In genomic region chr6:14638932-14639875, GRCh38 we compare ENCODE assay signal across 8 cellular contexts.
DNase-seq lines count a peak whose midpoint lies in the region; ATAC-seq and TF ChIP-seq lines count a peak whose summit lies in the region.

No MANE protein-coding gene starts in this region.

- peaks cover 39 to 43% of the 10 kb centered on the region in 2 donors for H3K4me1 Mint-ChIP-seq in natural killer cell treated with Interleukin-12 subunit alpha and Interleukin-12 subunit beta and Interleukin-15 and Interleukin-18, amount 100 ng/mL, for 72 hours (ENCODE audit: low read depth in 2 of 2)
- H3K4me1 Mint-ChIP-seq in natural killer cell (peaks cover 44% of the 10 kb centered on the region in 2 donors), nephron progenitor cell (peaks cover 82% of the 10 kb centered on the region)
- H3K4me1 Mint-ChIP-seq in activated CD4-positive, alpha-beta T cell treated with anti-CD3 and anti-CD28 coated beads, Interleukin-2, amount 10 ng/mL, durations not matched to agents 7 days and 5 days: peaks cover 62% of the 10 kb centered on the region

- H3K27me3 Mint-ChIP-seq in natural killer cell treated with Interleukin-12 subunit alpha and Interleukin-12 subunit beta and Interleukin-15 and Interleukin-18, amount 100 ng/mL, for 72 hours: peaks cover 11 to 16% of the 10 kb centered on the region in 2 donors
- H3K27me3 Mint-ChIP-seq in natural killer cell (ENCODE audit: low read depth in 2 of 2) (peaks cover 9 to 14% of the 10 kb centered on the region in 2 donors), nephron progenitor cell (ENCODE audit: low read depth, poor library complexity) (peaks cover 7% of the 10 kb centered on the region)
- H3K27me3 Mint-ChIP-seq in activated CD4-positive, alpha-beta T cell treated with anti-CD3 and anti-CD28 coated beads, Interleukin-2, amount 10 ng/mL, durations not matched to agents 7 days and 5 days: no peaks in the 10 kb centered on the region

- H3K9me3 Mint-ChIP-seq in natural killer cell treated with Interleukin-12 subunit alpha and Interleukin-12 subunit beta and Interleukin-15 and Interleukin-18, amount 100 ng/mL, for 72 hours: no peaks in the 10 kb centered on the region
- no peaks in the 10 kb centered on the region for H3K9me3 Mint-ChIP-seq in natural killer cell
- no peaks in the 10 kb centered on the region for H3K9me3 Mint-ChIP-seq in nephron progenitor cell
- H3K9me3 Mint-ChIP-seq in activated CD4-positive, alpha-beta T cell treated with anti-CD3 and anti-CD28 coated beads, Interleukin-2, amount 10 ng/mL, durations not matched to agents 7 days and 5 days: peaks cover 1% of the 10 kb centered on the region

- no peak for ATAC-seq in natural killer cell treated with Interleukin-12 subunit alpha and Interleukin-12 subunit beta and Interleukin-15 and Interleukin-18, amount 100 ng/mL, for 72 hours
- ATAC-seq in natural killer cell (no peak), GM18511 (IDR thresholded peaks at IDR 0.05; ENCODE audit: unreplicated experiment) (no peak)

- POLR2A ChIA-PET in activated CD4-positive, alpha-beta T cell treated with anti-CD3 and anti-CD28 coated beads, Interleukin-2, amount 10 ng/mL, durations not matched to agents 7 days and 5 days (lab: Charles Lee): interaction anchor here (0.6 kb wide), 1 partner anchor 19 kb away, joined by 3 read pairs; no protein-coding TSS in a partner anchor

- CTCF ChIA-PET in activated CD4-positive, alpha-beta T cell treated with anti-CD3 and anti-CD28 coated beads, Interleukin-2, amount 10 ng/mL, durations not matched to agents 7 days and 5 days (lab: Charles Lee): interaction anchor here (0.6 to 1.0 kb wide), 2 partner anchors 32 to 324 kb away, joined by 3 to 4 read pairs; no protein-coding TSS in a partner anchor

- TF ChIP-seq CTCF in natural killer cell (IDR thresholded peaks at IDR 0.05) (no peak), nephron progenitor cell (IDR thresholded peaks at IDR 0.05) (no peak)

- DNase-seq in natural killer cell treated with Interleukin-12 subunit alpha and Interleukin-12 subunit beta and Interleukin-15 and Interleukin-18, amount 100 ng/mL, for 72 hours (ENCODE audit: low spot score): no peak
- no peak for DNase-seq in natural killer cell
- DNase-seq in NCI-H524 treated with DMSO at 0.1 percent for 48 hours (lab: John Stamatoyannopoulos, UW): peak; percentile 8
- peak; percentile 40 for DNase-seq in epidermal melanocyte (ENCODE audit: insufficient read length, low spot score)
- no peak for DNase-seq in nephron progenitor cell
- DNase-seq in activated CD4-positive, alpha-beta T cell treated with anti-CD3 and anti-CD28 coated beads, Interleukin-2, amount 10 ng/mL, durations not matched to agents 7 days and 5 days: no peak
- DNase-seq in T-helper 9 cell: no peak

- intact Hi-C loops in natural killer cell (cut with micrococcal nuclease): no loop called here

- H3K4me3 Mint-ChIP-seq in natural killer cell treated with Interleukin-12 subunit alpha and Interleukin-12 subunit beta and Interleukin-15 and Interleukin-18, amount 100 ng/mL, for 72 hours: peak overlapping the region; percentile 64
- no peak overlapping the region for H3K4me3 Mint-ChIP-seq in natural killer cell
- peak overlapping the region; percentile 63 for H3K4me3 Mint-ChIP-seq in nephron progenitor cell
- H3K4me3 Mint-ChIP-seq in activated CD4-positive, alpha-beta T cell treated with anti-CD3 and anti-CD28 coated beads, Interleukin-2, amount 10 ng/mL, durations not matched to agents 7 days and 5 days: no peak overlapping the region

- H3K36me3 Mint-ChIP-seq in natural killer cell treated with Interleukin-12 subunit alpha and Interleukin-12 subunit beta and Interleukin-15 and Interleukin-18, amount 100 ng/mL, for 72 hours: no peaks in the 10 kb centered on the region
- H3K36me3 Mint-ChIP-seq in natural killer cell (no peaks in the 10 kb centered on the region), nephron progenitor cell (ENCODE audit: low read depth) (no peaks in the 10 kb centered on the region)
- H3K36me3 Mint-ChIP-seq in activated CD4-positive, alpha-beta T cell treated with anti-CD3 and anti-CD28 coated beads, Interleukin-2, amount 10 ng/mL, durations not matched to agents 7 days and 5 days (ENCODE audit: low read depth): peaks cover 6% of the 10 kb centered on the region

- no peak overlapping the region for H3K27ac Mint-ChIP-seq in natural killer cell treated with Interleukin-12 subunit alpha and Interleukin-12 subunit beta and Interleukin-15 and Interleukin-18, amount 100 ng/mL, for 72 hours
- H3K27ac Mint-ChIP-seq in natural killer cell: peak overlapping the region in 1 of 2 donors; percentile 81
- H3K27ac Mint-ChIP-seq in nephron progenitor cell: peak overlapping the region; percentile 12
- H3K27ac Mint-ChIP-seq in activated CD4-positive, alpha-beta T cell treated with anti-CD3 and anti-CD28 coated beads, Interleukin-2, amount 10 ng/mL, durations not matched to agents 7 days and 5 days: no peak overlapping the region

Comparison
In these comparisons a context has a peak if more than half of its experiments do, and no peak if none do; other contexts are left out.
1. H3K4me3 Mint-ChIP-seq: peak in natural killer cell treated with Interleukin-12 subunit alpha and Interleukin-12 subunit beta and Interleukin-15 and Interleukin-18, amount 100 ng/mL, for 72 hours (single experiment) and nephron progenitor cell (single experiment); none in natural killer cell (single experiment) and activated CD4-positive, alpha-beta T cell treated with anti-CD3 and anti-CD28 coated beads, Interleukin-2, amount 10 ng/mL, durations not matched to agents 7 days and 5 days (single experiment).
2. DNase-seq: peak in NCI-H524 treated with DMSO at 0.1 percent for 48 hours (single experiment) and epidermal melanocyte (single experiment); none in natural killer cell treated with Interleukin-12 subunit alpha and Interleukin-12 subunit beta and Interleukin-15 and Interleukin-18, amount 100 ng/mL, for 72 hours (single experiment), natural killer cell (single experiment), nephron progenitor cell (single experiment), activated CD4-positive, alpha-beta T cell treated with anti-CD3 and anti-CD28 coated beads, Interleukin-2, amount 10 ng/mL, durations not matched to agents 7 days and 5 days (single experiment) and T-helper 9 cell (single experiment).